ENCODE assay signal across 8 cellular contexts in genomic region chr18:43563780-43564179, GRCh38.
A peak's percentile ranks its signal among the peaks of the same experiment; 100 is the strongest.
DNase-seq lines count a peak whose midpoint lies in the region; ATAC-seq, FAIRE-seq and TF ChIP-seq lines count a peak whose summit lies in the region.

No MANE protein-coding gene starts in this region.

- ATAC-seq in GM21367 (IDR thresholded peaks at IDR 0.05; ENCODE audit: unreplicated experiment) (peak; percentile 80), GM19467 (IDR thresholded peaks at IDR 0.05; ENCODE audit: unreplicated experiment) (no peak)

- H3K27me3 ChIP-seq in tibial artery: peaks cover 0 to 9% of the 10 kb centered on the region in 2 donors

- intact Hi-C loops in tibial artery (cut with DNase I; ENCODE audit: low total_unique reads): loop anchor here (10.0 kb wide), 1 partner anchor 1269 kb away; no protein-coding TSS in a partner anchor

- peak; percentile 96 for FAIRE-seq in islet of Langerhans (lab: Jason Lieb, UNC)

- H3K36me3 ChIP-seq in tibial artery: no peaks in the 10 kb centered on the region

- DNase-seq in AG09309 (ENCODE audit: low read depth) (peak; percentile 11), NCI-H2029 (lab: John Stamatoyannopoulos, UW) (peak; percentile 3), amniotic stem cell (lab: John Stamatoyannopoulos, UW) (peak; percentile 32), tibial artery (no peak)
- no peak for DNase-seq in activated effector memory CD4-positive, alpha-beta T cell treated with Interleukin-2 at 50 U/mL for 16 hours

- no peaks in the 10 kb centered on the region for H3K4me1 ChIP-seq in tibial artery

- TF ChIP-seq CTCF in AG09309 (IDR thresholded peaks at IDR 0.05; ENCODE audit: control insufficient read depth, insufficient read depth, low read depth, low read length, missing control alignments) (peak; percentile 50), tibial artery (IDR thresholded peaks at IDR 0.05) (no peak)

- no peak overlapping the region for H3K27ac ChIP-seq in tibial artery

- H3K4me3 ChIP-seq in AG09309 (ENCODE audit: control insufficient read depth, low read depth, low read length) (no peak overlapping the region), tibial artery (no peak overlapping the region)

- H3K9me3 ChIP-seq in tibial artery: no peaks in the 10 kb centered on the region

Comparison
In these comparisons a context has a peak if more than half of its experiments do, and no peak if none do; other contexts are left out.
1. DNase-seq: peak in AG09309 (single experiment), NCI-H2029 (single experiment) and amniotic stem cell (single experiment); none in tibial artery (0 of 2) and activated effector memory CD4-positive, alpha-beta T cell treated with Interleukin-2 at 50 U/mL for 16 hours (single experiment).